In genomic region chr20:2184933-2185332, GRCh38 we compare ENCODE assay signal across 5 cellular contexts.
DNase-seq lines count a peak whose midpoint lies in the region; ATAC-seq, FAIRE-seq and TF ChIP-seq lines count a peak whose summit lies in the region.
"Not testable (repeated sequence)": the region's sequence is repeated elsewhere in the genome, so short reads cannot be mapped to it uniquely, and the experiment has no call there.

No MANE protein-coding gene starts in this region.

- not testable (repeated sequence) for H3K36me3 ChIP-seq in pancreas

- not testable (repeated sequence) for ATAC-seq in pancreas

- intact Hi-C loops in pancreas (cut with DNase I), result not testable (repeated sequence)

- not testable (repeated sequence) for TF ChIP-seq CTCF in pancreas (IDR thresholded peaks at IDR 0.05)

- 93 to 97% methylated on average over 7 of the region's 7 CpGs for WGBS in pancreas, 2 donors

- not testable (repeated sequence) for H3K9me3 ChIP-seq in pancreas

- H3K4me1 ChIP-seq in pancreas, result not testable (repeated sequence)

- FAIRE-seq in A204.1 (lab: Jason Lieb, UNC) (peak; percentile 72), G401.6 (lab: Jason Lieb, UNC) (peak; percentile 39), TTC549 (lab: Jason Lieb, UNC) (peak; percentile 38), colon (lab: Jason Lieb, UNC) (peak; percentile 36), pancreas (lab: Jason Lieb, UNC) (peak; percentile 63)

- H3K27me3 ChIP-seq in pancreas, result not testable (repeated sequence)

- H3K4me3 ChIP-seq in pancreas, result not testable (repeated sequence)

- not testable (repeated sequence) for DNase-seq in pancreas

- H3K27ac ChIP-seq in pancreas, result not testable (repeated sequence)
